9 cellular contexts compared by ENCODE assay signal in genomic region chrX:134369576-134369975, GRCh38.
DNase-seq lines count a peak whose midpoint lies in the region; ATAC-seq and TF ChIP-seq lines count a peak whose summit lies in the region.
"Had no signal": no experiment of that assay in that cellular context is flagged by ENCODE, and none has a peak within 500 bp of the region (broad histone marks: within the 10 kb centered on the region; RNA-seq: fewer than 3 reads in every experiment).

No MANE protein-coding gene starts in this region.

- peak; percentile 65 for ATAC-seq in GM19043 (IDR thresholded peaks at IDR 0.05; ENCODE audit: low read depth, unreplicated experiment)
- peak; percentile 71 for ATAC-seq in HG02678 (IDR thresholded peaks at IDR 0.05; ENCODE audit: unreplicated experiment)
- ATAC-seq in HG03460 (IDR thresholded peaks at IDR 0.05; ENCODE audit: unreplicated experiment), result peak; percentile 72
- ATAC-seq in activated CD4-positive, CD25-positive, alpha-beta regulatory T cell treated with anti-CD3 and anti-CD28 coated beads, Interleukin-2, amount 50 U/mL, for 24 hours, result no peak

- DNase-seq in GM06990 (ENCODE audit: extremely low read depth, insufficient read length) (peak; percentile 48), GF-D8 (lab: John Stamatoyannopoulos, UW) (no peak)
- no peak for DNase-seq in activated naive CD4-positive, alpha-beta T cell treated with Interleukin-2 at 50 U/mL for 16 hours
- DNase-seq in stimulated activated CD4-positive, alpha-beta T cell treated with anti-CD3 and anti-CD28 coated beads, Interleukin-2, amount 100 ng/mL, for 24 hours, result no peak
- DNase-seq: cortex of kidney had no signal

- H3K4me3 ChIP-seq in GM06990 (replicated peaks; ENCODE audit: low read depth, low read length), result no peak overlapping the region

- no peak for TF ChIP-seq CTCF in GM06990 (IDR thresholded peaks at IDR 0.05; ENCODE audit: insufficient read depth, low read length, poor library complexity, severe bottlenecking)

- no peaks in the 10 kb centered on the region for H3K27me3 ChIP-seq in GM06990 (replicated peaks; ENCODE audit: control insufficient read depth, insufficient read depth, low read length)

- no peaks in the 10 kb centered on the region for H3K36me3 ChIP-seq in GM06990 (ENCODE audit: control insufficient read depth, insufficient read depth, low read length)

Comparison
In these comparisons a context has a peak if more than half of its experiments do, and no peak if none do; other contexts are left out.
1. ATAC-seq: peak in GM19043 (single experiment), HG02678 (single experiment) and HG03460 (single experiment); none in activated CD4-positive, CD25-positive, alpha-beta regulatory T cell treated with anti-CD3 and anti-CD28 coated beads, Interleukin-2, amount 50 U/mL, for 24 hours (0 of 2).